ENCODE assay signal across 1 cellular context in the genomic region with DNA sequence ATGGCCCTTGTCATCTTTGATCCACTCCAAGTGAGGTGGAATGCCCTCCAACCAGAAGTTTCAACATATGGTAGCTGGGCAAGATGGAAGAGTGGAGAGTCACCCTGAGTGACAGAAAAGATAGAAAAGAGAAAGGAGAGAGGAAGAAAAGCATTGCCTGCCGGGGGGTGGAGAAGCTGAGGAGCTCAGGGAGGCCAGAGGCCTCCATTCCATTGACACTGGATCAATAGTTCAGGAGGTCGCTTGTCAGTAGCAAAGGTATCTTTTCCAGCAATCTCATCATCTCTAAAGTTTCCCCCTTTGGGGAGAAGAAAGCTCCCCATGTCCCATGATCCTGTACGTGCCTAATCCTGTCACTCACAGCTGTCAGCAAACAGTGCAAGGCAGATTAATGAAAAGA.
TF ChIP-seq lines count a peak whose summit lies in the region.

No MANE protein-coding gene starts in this region.

TF ChIP-seq in K562, 482 proteins besides CTCF, POLR2A, EP300 and RAD21:
- peak; percentile 29 for TF ChIP-seq MEIS2 (IDR thresholded peaks at IDR 0.05; ENCODE audit: partially characterized antibody)
- no peak for TF ChIP-seq CEBPB (tag; IDR thresholded peaks at IDR 0.05)
- TF ChIP-seq BRF1 (IDR thresholded peaks at IDR 0.05; ENCODE audit: borderline replicate concordance, extremely low read depth, insufficient read length): no peak
- TF ChIP-seq, protein P1, sequence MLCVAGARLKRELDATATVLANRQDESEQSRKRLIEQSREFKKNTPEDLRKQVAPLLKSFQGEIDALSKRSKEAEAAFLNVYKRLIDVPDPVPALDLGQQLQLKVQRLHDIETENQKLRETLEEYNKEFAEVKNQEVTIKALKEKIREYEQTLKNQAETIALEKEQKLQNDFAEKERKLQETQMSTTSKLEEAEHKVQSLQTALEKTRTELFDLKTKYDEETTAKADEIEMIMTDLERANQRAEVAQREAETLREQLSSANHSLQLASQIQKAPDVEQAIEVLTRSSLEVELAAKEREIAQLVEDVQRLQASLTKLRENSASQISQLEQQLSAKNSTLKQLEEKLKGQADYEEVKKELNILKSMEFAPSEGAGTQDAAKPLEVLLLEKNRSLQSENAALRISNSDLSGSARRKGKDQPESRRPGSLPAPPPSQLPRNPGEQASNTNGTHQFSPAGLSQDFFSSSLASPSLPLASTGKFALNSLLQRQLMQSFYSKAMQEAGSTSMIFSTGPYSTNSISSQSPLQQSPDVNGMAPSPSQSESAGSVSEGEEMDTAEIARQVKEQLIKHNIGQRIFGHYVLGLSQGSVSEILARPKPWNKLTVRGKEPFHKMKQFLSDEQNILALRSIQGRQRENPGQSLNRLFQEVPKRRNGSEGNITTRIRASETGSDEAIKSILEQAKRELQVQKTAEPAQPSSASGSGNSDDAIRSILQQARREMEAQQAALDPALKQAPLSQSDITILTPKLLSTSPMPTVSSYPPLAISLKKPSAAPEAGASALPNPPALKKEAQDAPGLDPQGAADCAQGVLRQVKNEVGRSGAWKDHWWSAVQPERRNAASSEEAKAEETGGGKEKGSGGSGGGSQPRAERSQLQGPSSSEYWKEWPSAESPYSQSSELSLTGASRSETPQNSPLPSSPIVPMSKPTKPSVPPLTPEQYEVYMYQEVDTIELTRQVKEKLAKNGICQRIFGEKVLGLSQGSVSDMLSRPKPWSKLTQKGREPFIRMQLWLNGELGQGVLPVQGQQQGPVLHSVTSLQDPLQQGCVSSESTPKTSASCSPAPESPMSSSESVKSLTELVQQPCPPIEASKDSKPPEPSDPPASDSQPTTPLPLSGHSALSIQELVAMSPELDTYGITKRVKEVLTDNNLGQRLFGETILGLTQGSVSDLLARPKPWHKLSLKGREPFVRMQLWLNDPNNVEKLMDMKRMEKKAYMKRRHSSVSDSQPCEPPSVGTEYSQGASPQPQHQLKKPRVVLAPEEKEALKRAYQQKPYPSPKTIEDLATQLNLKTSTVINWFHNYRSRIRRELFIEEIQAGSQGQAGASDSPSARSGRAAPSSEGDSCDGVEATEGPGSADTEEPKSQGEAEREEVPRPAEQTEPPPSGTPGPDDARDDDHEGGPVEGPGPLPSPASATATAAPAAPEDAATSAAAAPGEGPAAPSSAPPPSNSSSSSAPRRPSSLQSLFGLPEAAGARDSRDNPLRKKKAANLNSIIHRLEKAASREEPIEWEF (CRISPR knock-in tag; IDR thresholded peaks at IDR 0.05): no peak
- TF ChIP-seq HNRNPL (IDR thresholded peaks at IDR 0.05; ENCODE audit: low read depth, low read length): no peak
- TF ChIP-seq HDAC6 (IDR thresholded peaks at IDR 0.05; ENCODE audit: low read depth, low read length): no peak
- TF ChIP-seq, protein P2, sequence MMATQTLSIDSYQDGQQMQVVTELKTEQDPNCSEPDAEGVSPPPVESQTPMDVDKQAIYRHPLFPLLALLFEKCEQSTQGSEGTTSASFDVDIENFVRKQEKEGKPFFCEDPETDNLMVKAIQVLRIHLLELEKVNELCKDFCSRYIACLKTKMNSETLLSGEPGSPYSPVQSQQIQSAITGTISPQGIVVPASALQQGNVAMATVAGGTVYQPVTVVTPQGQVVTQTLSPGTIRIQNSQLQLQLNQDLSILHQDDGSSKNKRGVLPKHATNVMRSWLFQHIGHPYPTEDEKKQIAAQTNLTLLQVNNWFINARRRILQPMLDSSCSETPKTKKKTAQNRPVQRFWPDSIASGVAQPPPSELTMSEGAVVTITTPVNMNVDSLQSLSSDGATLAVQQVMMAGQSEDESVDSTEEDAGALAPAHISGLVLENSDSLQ (IDR thresholded peaks at IDR 0.05): peak; percentile 67
